Comparison of ENCODE assay signal across 8 cellular contexts in genomic region chr15:60649845-60650548, GRCh38.
DNase-seq lines count a peak whose midpoint lies in the region; ATAC-seq and TF ChIP-seq lines count a peak whose summit lies in the region.

No MANE protein-coding gene starts in this region.

- H3K9me3 Mint-ChIP-seq in activated naive CD4-positive, alpha-beta T cell treated with anti-CD3 and anti-CD28 coated beads, Interleukin-2, amount 50 U/mL, for 72 hours: no peaks in the 10 kb centered on the region

- peak overlapping the region; percentile 79 to 90 for H3K27ac Mint-ChIP-seq in activated naive CD4-positive, alpha-beta T cell treated with anti-CD3 and anti-CD28 coated beads, Interleukin-2, amount 50 U/mL, for 72 hours

- no peaks in the 10 kb centered on the region for H3K4me1 ChIP-seq in ascending aorta

- DNase-seq in activated naive CD4-positive, alpha-beta T cell treated with anti-CD3 and anti-CD28 coated beads, Interleukin-2, amount 50 U/mL, for 72 hours (ENCODE audit: low spot score in 2 of 2): peak in 1 of 2 donors; percentile 38
- DNase-seq in stimulated activated CD4-positive, alpha-beta T cell treated with anti-CD3 and anti-CD28 coated beads, Interleukin-2, amount 100 ng/mL, for 24 hours: peak; percentile 60 to 66
- DNase-seq in NOMO-1 treated with dmso at 0.1 percent for 144 hours (lab: John Stamatoyannopoulos, UW; ENCODE audit: unreplicated experiment): no peak
- no peak for DNase-seq in ascending aorta (ENCODE audit: low spot score in 2 of 2)
- DNase-seq in NCI-H146 treated with DMSO at 0.1 percent for 48 hours (lab: John Stamatoyannopoulos, UW; ENCODE audit: unreplicated experiment): no peak
- DNase-seq in posterior vena cava (ENCODE audit: low spot score): no peak

- intact Hi-C loops in ascending aorta (cut with DNase I): no loop called here
- intact Hi-C loops in posterior vena cava (cut with DNase I): no loop called here

- no peak overlapping the region for H3K27ac ChIP-seq in ascending aorta

- no peaks in the 10 kb centered on the region for H3K9me3 ChIP-seq in ascending aorta

- H3K36me3 ChIP-seq in ascending aorta: no peaks in the 10 kb centered on the region

- peak; percentile 54 for ATAC-seq in GM19035 (IDR thresholded peaks at IDR 0.05; ENCODE audit: unreplicated experiment)
- peak; percentile 62 for ATAC-seq in HG03565 (IDR thresholded peaks at IDR 0.05; ENCODE audit: unreplicated experiment)
- peak; percentile 92 to 95 for ATAC-seq in activated naive CD4-positive, alpha-beta T cell treated with anti-CD3 and anti-CD28 coated beads, Interleukin-2, amount 50 U/mL, for 72 hours

- no peaks in the 10 kb centered on the region for H3K36me3 Mint-ChIP-seq in activated naive CD4-positive, alpha-beta T cell treated with anti-CD3 and anti-CD28 coated beads, Interleukin-2, amount 50 U/mL, for 72 hours

- TF ChIP-seq CTCF in ascending aorta (IDR thresholded peaks at IDR 0.05): no peak

- no peak overlapping the region for H3K4me3 ChIP-seq in ascending aorta

- no peaks in the 10 kb centered on the region for H3K27me3 ChIP-seq in ascending aorta

Comparison
In these comparisons a context has a peak if more than half of its experiments do, and no peak if none do; other contexts are left out.
1. DNase-seq: peak in stimulated activated CD4-positive, alpha-beta T cell treated with anti-CD3 and anti-CD28 coated beads, Interleukin-2, amount 100 ng/mL, for 24 hours (2 of 2); none in NOMO-1 treated with dmso at 0.1 percent for 144 hours (single experiment), ascending aorta (0 of 2), NCI-H146 treated with DMSO at 0.1 percent for 48 hours (single experiment) and posterior vena cava (single experiment).
2. Peak in every context shown above with its lines, with median percentiles within 50 percentile points of each other: ATAC-seq.